ENCODE assay signal across 8 cellular contexts in the genomic region with DNA sequence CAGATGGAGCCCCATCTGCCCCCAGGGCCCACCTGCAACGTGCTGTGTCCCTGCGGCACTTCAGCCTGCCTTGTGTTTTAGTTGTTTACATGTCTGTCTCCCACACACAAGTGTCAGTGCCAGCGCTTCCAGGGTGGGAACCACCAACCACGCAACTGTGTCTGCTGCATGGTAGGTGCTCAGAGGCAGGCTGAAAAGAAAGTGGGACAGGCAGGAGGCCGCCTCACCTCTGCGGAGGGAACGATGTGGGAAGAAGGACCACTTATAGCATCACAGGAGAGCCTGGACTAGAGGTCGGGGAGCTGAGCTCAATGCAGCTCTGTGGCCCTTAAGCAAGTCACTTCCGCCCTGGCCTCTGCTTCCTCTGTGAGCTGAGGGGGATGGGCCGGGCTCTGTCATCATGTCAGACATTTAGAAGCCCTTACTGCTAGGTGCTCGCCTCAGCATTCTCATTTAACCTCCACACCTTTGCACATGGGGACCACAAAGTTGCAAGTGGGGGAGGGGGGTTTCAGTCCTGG. TPM values are rescaled to one million over a fixed set of nuclear protein-coding genes. Genes with fewer than 3 reads are reported as not detected.
DNase-seq lines count a peak whose midpoint lies in the region; TF ChIP-seq lines count a peak whose summit lies in the region.

No MANE protein-coding gene starts in this region.

- H3K36me3 ChIP-seq in thymus (ENCODE audit: control insufficient read depth, insufficient read depth), result peaks cover 3% of the 10 kb centered on the region

- H3K9me3 Mint-ChIP-seq in chondrocyte (ENCODE audit: low read depth), result no peaks in the 10 kb centered on the region
- H3K9me3 Mint-ChIP-seq in nephron progenitor cell, result no peaks in the 10 kb centered on the region

- no peaks in the 10 kb centered on the region for H3K27me3 Mint-ChIP-seq in chondrocyte (ENCODE audit: low read depth)
- H3K27me3 Mint-ChIP-seq in nephron progenitor cell (ENCODE audit: low read depth, poor library complexity), result peaks cover 2% of the 10 kb centered on the region

- H3K36me3 Mint-ChIP-seq in chondrocyte (ENCODE audit: low read depth) (no peaks in the 10 kb centered on the region), nephron progenitor cell (ENCODE audit: low read depth) (no peaks in the 10 kb centered on the region)

- H3K4me3 Mint-ChIP-seq in chondrocyte (ENCODE audit: unreplicated experiment), result no peak overlapping the region
- no peak overlapping the region for H3K4me3 Mint-ChIP-seq in nephron progenitor cell

- H3K4me3 ChIP-seq in thymus (ENCODE audit: low read length), result peak overlapping the region; percentile 26

- H3K27me3 ChIP-seq in thymus (ENCODE audit: control insufficient read depth, insufficient read depth), result no peaks in the 10 kb centered on the region

- no peak for TF ChIP-seq CTCF in chondrocyte (IDR thresholded peaks at IDR 0.05)
- no peak for TF ChIP-seq CTCF in nephron progenitor cell (IDR thresholded peaks at IDR 0.05)

- peaks cover 51% of the 10 kb centered on the region for H3K4me1 Mint-ChIP-seq in chondrocyte (ENCODE audit: low read depth)
- H3K4me1 Mint-ChIP-seq in nephron progenitor cell, result peaks cover 65% of the 10 kb centered on the region

- peak; percentile 83 for DNase-seq in activated gamma-delta T cell treated with Interleukin-2 at 50 U/mL for 16 hours
- no peak for DNase-seq in activated gamma-delta T cell (lab: John Stamatoyannopoulos, UW)
- DNase-seq in activated CD4-positive, CD25-positive, alpha-beta regulatory T cell (lab: John Stamatoyannopoulos, UW), result peak; percentile 51 to 69 (median 65)
- no peak for DNase-seq in chondrocyte (ENCODE audit: low spot score)
- no peak for DNase-seq in nephron progenitor cell
- no peak for DNase-seq in NCI-H2227 (lab: John Stamatoyannopoulos, UW; ENCODE audit: unreplicated experiment)
- no peak for DNase-seq in pons (ENCODE audit: low spot score)

- H3K4me1 ChIP-seq in thymus (ENCODE audit: control insufficient read depth, insufficient read depth, low read length), result peaks cover 24% of the 10 kb centered on the region

- peak overlapping the region; percentile 96 for H3K27ac ChIP-seq in thymus (ENCODE audit: low read depth)

- H3K9me3 ChIP-seq in thymus (ENCODE audit: control insufficient read depth), result no peaks in the 10 kb centered on the region

- 36% methylated on average over 11 of the region's 11 CpGs for WGBS in thymus

- peak overlapping the region; percentile 63 for H3K27ac Mint-ChIP-seq in chondrocyte (ENCODE audit: unreplicated experiment)
- peak overlapping the region; percentile 85 for H3K27ac Mint-ChIP-seq in nephron progenitor cell

RNA-seq across cellular contexts. Expression of a gene that starts 17.8 kb away (rescaled TPM):
- 53.9 to 55.4 TPM (median 54.6 TPM) in 3 replicates for total RNA-seq in chondrocyte
- polyA plus RNA-seq in thymus, result 11.1 TPM

Comparison
In these comparisons a context has a peak if more than half of its experiments do, and no peak if none do; other contexts are left out.
1. DNase-seq: peak in activated gamma-delta T cell treated with Interleukin-2 at 50 U/mL for 16 hours (single experiment) and activated CD4-positive, CD25-positive, alpha-beta regulatory T cell (4 of 4); none in activated gamma-delta T cell (single experiment), chondrocyte (single experiment), nephron progenitor cell (single experiment), NCI-H2227 (single experiment) and pons (single experiment).